ENCODE assay signal across 8 cellular contexts in the genomic region with DNA sequence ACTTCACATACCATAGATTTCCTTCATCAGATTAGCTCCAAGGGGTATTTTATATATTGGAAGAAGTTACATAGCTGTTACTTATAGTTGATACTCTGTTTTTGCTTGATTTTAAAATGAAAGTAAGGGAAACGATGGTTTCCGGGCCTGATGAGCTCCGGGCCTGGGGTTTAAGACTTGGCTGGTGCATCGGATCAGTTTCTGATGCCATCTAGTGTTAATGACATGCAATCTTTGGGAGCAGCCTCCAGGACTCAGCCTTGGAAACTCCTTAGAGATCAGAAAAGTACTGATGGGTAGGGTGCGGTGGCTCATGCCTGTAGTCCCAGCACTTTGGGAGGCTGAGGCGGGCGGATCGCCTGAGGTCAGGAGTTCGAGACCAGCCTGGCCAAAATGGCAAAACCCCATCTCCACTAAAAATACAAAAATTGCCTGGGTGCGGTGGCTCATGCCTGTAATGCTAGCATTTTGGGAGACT. TPM values are rescaled to one million over a fixed set of nuclear protein-coding genes. Genes with fewer than 3 reads are reported as not detected.
A peak's percentile ranks its signal among the peaks of the same experiment; 100 is the strongest.
DNase-seq lines count a peak whose midpoint lies in the region; ATAC-seq and TF ChIP-seq lines count a peak whose summit lies in the region.

No MANE protein-coding gene starts in this region.

- in situ Hi-C loops in Panc1 (cut with HindIII; ENCODE audit: low pct_unique_long_range_greater_than_20kb, low sequenced_read_pairs): no loop called here

- H3K4me1 Mint-ChIP-seq in activated T-helper 17 cell treated with anti-CD3 and anti-CD28 coated beads, Interleukin-2, amount 50 U/mL, for 72 hours: no peaks in the 10 kb centered on the region

- no peaks in the 10 kb centered on the region for H3K79me2 ChIP-seq in KMS-11 (ENCODE audit: insufficient read depth, low read depth)

- no peaks in the 10 kb centered on the region for H3K27me3 ChIP-seq in KMS-11 (ENCODE audit: insufficient read depth, low read depth)
- H3K27me3 ChIP-seq in Panc1 (ENCODE audit: control insufficient read depth, insufficient read depth, low read length): no peaks in the 10 kb centered on the region
- H3K27me3 ChIP-seq in neuron (ENCODE audit: insufficient read depth, low read length): no peaks in the 10 kb centered on the region
- no peaks in the 10 kb centered on the region for H3K27me3 ChIP-seq in vagina

- CTCF ChIA-PET in Panc1 (lab: Charles Lee): interaction anchor here (0.6 to 1.7 kb wide), 12 partner anchors 10 to 199 kb away, joined by 3 to 9 read pairs (median 4); partner anchors contain the start of gene TBC1D8

- no peak for TF ChIP-seq POLR2A in vagina (IDR thresholded peaks at IDR 0.05)

- H2AFZ ChIP-seq in KMS-11 (ENCODE audit: low read depth) (peak overlapping the region; percentile 23; the same call in 1 of the 2 replicates), neuron (ENCODE audit: low read depth, low read length) (peak overlapping the region; percentile 65)

- H4K20me1 ChIP-seq in KMS-11 (ENCODE audit: insufficient read depth): no peaks in the 10 kb centered on the region

- H3K4me1 ChIP-seq in KMS-11 (ENCODE audit: low read depth, poor library complexity, severe bottlenecking) (no peaks in the 10 kb centered on the region), Panc1 (ENCODE audit: control insufficient read depth, insufficient read depth, low read length) (peaks cover 12% of the 10 kb centered on the region), neuron (ENCODE audit: insufficient read depth, low read length) (no peaks in the 10 kb centered on the region), vagina (no peaks in the 10 kb centered on the region)

- no peak overlapping the region for H3K4me2 ChIP-seq in KMS-11

- POLR2A ChIA-PET in Panc1 (lab: Charles Lee): interaction anchor here (0.9 kb wide), 1 partner anchor 10 kb away, joined by 3 read pairs; no protein-coding TSS in a partner anchor

- H3K36me3 ChIP-seq in KMS-11 (ENCODE audit: insufficient read depth): no peaks in the 10 kb centered on the region
- H3K36me3 ChIP-seq in Panc1 (ENCODE audit: control insufficient read depth, insufficient read depth, low read length): no peaks in the 10 kb centered on the region
- no peaks in the 10 kb centered on the region for H3K36me3 ChIP-seq in neuron (ENCODE audit: insufficient read depth, low read length)
- H3K36me3 ChIP-seq in vagina: no peaks in the 10 kb centered on the region

- BruUV-seq in Panc1 (replicated peaks; lab: Mats Ljungman, UMichigan): no TSS peak

- intact Hi-C loops in Panc1 (cut with micrococcal nuclease; ENCODE audit: unreplicated experiment) (loop anchor here (2.0 kb wide), 1 partner anchor 193 kb away; no protein-coding TSS in a partner anchor), vagina (cut with DNase I) (no loop called here)

- H3K4me3 Mint-ChIP-seq in activated T-helper 17 cell treated with anti-CD3 and anti-CD28 coated beads, Interleukin-2, amount 50 U/mL, for 72 hours: peak overlapping the region; percentile 63

- TF ChIP-seq CTCF in KMS-11 (conservative IDR thresholded peaks at IDR 0.05; ENCODE audit: low read depth, low read length) (no peak), Panc1 (IDR thresholded peaks at IDR 0.05) (peak; percentile 82), fibroblast of villous mesenchyme (IDR thresholded peaks at IDR 0.05; ENCODE audit: insufficient read depth, low read depth, low read length) (peak; percentile 58), vagina (IDR thresholded peaks at IDR 0.05) (peak; percentile 25 to 50 (median 49))

- H3K27ac ChIP-seq in KMS-11 (no peak overlapping the region), Panc1 (ENCODE audit: low read length) (peak overlapping the region; percentile 68), vagina (no peak overlapping the region)

- H3K27me3 Mint-ChIP-seq in activated T-helper 17 cell treated with anti-CD3 and anti-CD28 coated beads, Interleukin-2, amount 50 U/mL, for 72 hours: no peaks in the 10 kb centered on the region

- H3K9me3 ChIP-seq in Panc1 (ENCODE audit: control insufficient read depth, insufficient read depth, low read depth, low read length) (no peaks in the 10 kb centered on the region), neuron (ENCODE audit: low read length) (no peaks in the 10 kb centered on the region), vagina (no peaks in the 10 kb centered on the region)

- H3K27ac Mint-ChIP-seq in activated T-helper 17 cell treated with anti-CD3 and anti-CD28 coated beads, Interleukin-2, amount 50 U/mL, for 72 hours: peak overlapping the region; percentile 83

- peak; percentile 98 for ATAC-seq in Panc1
- peak; percentile 96 for ATAC-seq in activated T-helper 17 cell treated with anti-CD3 and anti-CD28 coated beads, Interleukin-2, amount 50 U/mL, for 72 hours (replicated peaks)
- no peak for ATAC-seq in HG02884 (IDR thresholded peaks at IDR 0.05; ENCODE audit: unreplicated experiment)

- no peak overlapping the region for H3K4me3 ChIP-seq in KMS-11 (IDR thresholded peaks at IDR 0.05; ENCODE audit: insufficient read depth, low read depth, low read length)
- H3K4me3 ChIP-seq in Panc1 (ENCODE audit: low read depth in 2 of 2, low read length in 2 of 2): peak overlapping the region; percentile 30 to 48
- peak overlapping the region; percentile 25 for H3K4me3 ChIP-seq in fibroblast of villous mesenchyme (ENCODE audit: low read depth, low read length)
- H3K4me3 ChIP-seq in neuron (ENCODE audit: low read length): peak overlapping the region; percentile 34
- H3K4me3 ChIP-seq in vagina: peak overlapping the region in 1 of 2 donors; percentile 19

- DNase-seq in EL (peak; percentile 88), Panc1 (ENCODE audit: low read depth, low spot score) (peak; percentile 71), fibroblast of villous mesenchyme (ENCODE audit: low read depth) (peak; percentile 85), vagina (ENCODE audit: extremely low spot score in 2 of 2) (no peak)

- H3K9ac ChIP-seq in KMS-11: no peak overlapping the region

- no peaks in the 10 kb centered on the region for H3K36me3 Mint-ChIP-seq in activated T-helper 17 cell treated with anti-CD3 and anti-CD28 coated beads, Interleukin-2, amount 50 U/mL, for 72 hours (ENCODE audit: low read depth)

- no peaks in the 10 kb centered on the region for H3K9me3 Mint-ChIP-seq in activated T-helper 17 cell treated with anti-CD3 and anti-CD28 coated beads, Interleukin-2, amount 50 U/mL, for 72 hours

RNA-seq across cellular contexts. Expression of gene CNOT11, which starts 47.1 kb away (rescaled TPM):
- total RNA-seq in Panc1 (2021; ENCODE audit: unreplicated experiment) (58.3 TPM), fibroblast of villous mesenchyme (39.0 and 51.0 TPM in 2 replicates), vagina (20.1 TPM)
- 33.0 TPM for polyA plus RNA-seq in Panc1 (2012; ENCODE audit: insufficient read length)
- 10 to 100 TPM; 38.5 to 56.1 TPM for total RNA-seq in activated T-helper 17 cell treated with anti-CD3 and anti-CD28 coated beads, Interleukin-2, amount 50 U/mL, for 72 hours

RNA-seq across cellular contexts. Expression of gene TBC1D8, which starts 54.4 kb away (rescaled TPM):
- total RNA-seq in Panc1 (2021; ENCODE audit: unreplicated experiment) (139 TPM), fibroblast of villous mesenchyme (10.6 and 13.4 TPM in 2 replicates), vagina (72.2 TPM)
- polyA plus RNA-seq in Panc1 (2012; ENCODE audit: insufficient read length): 171 TPM
- under 1 TPM; 0.45 to 0.95 TPM for total RNA-seq in activated T-helper 17 cell treated with anti-CD3 and anti-CD28 coated beads, Interleukin-2, amount 50 U/mL, for 72 hours

Comparison
In these comparisons a context has a peak if more than half of its experiments do, and no peak if none do; other contexts are left out.
1. DNase-seq: peak in EL (single experiment), Panc1 (single experiment) and fibroblast of villous mesenchyme (single experiment); none in vagina (0 of 2).